ENCODE assay signal across 8 cellular contexts in the genomic region with DNA sequence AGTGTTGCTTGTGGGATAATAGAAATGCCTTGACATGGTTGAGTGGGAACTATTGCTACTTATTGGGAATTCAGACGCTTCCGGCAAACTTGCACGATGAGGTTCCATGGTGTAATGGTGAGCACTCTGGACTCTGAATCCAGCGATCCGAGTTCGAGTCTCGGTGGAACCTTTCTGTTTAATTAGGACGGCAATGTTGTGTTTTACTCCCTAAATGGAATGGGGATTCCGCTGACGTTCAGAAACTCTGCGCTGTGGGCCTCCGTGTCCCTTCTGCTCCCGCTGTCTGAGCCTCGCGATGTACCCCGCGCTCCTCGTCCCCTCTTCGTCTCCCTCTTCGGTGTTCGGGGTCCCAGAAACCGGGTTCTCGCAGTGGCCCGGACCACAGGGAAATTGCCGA.
DNase-seq lines count a peak whose midpoint lies in the region; ATAC-seq, FAIRE-seq and TF ChIP-seq lines count a peak whose summit lies in the region.
"Not testable (repeated sequence)": the region's sequence is repeated elsewhere in the genome, so short reads cannot be mapped to it uniquely, and the experiment has no call there.

No MANE protein-coding gene starts in this region.

- not testable (repeated sequence) for TF ChIP-seq CTCF in GM23338 (conservative IDR thresholded peaks at IDR 0.05; ENCODE audit: low read depth in 2 of 2); endodermal cell (conservative IDR thresholded peaks at IDR 0.05); heart right ventricle (IDR thresholded peaks at IDR 0.05); HepG2 (CRISPR knock-in tag; IDR thresholded peaks at IDR 0.05); psoas muscle (IDR thresholded peaks at IDR 0.05); tibial artery (IDR thresholded peaks at IDR 0.05)

- not testable (repeated sequence) for H3K27me3 Mint-ChIP-seq in GM23338 (ENCODE audit: insufficient read depth, low read depth, poor library complexity); activated T-helper 17 cell treated with anti-CD3 and anti-CD28 coated beads, Interleukin-2, amount 50 U/mL, for 72 hours; endodermal cell (ENCODE audit: insufficient read depth)

- H3K4me3 Mint-ChIP-seq in GM23338, result peak overlapping the region; percentile 72; the same call in 2 of the 3 replicates
- H3K4me3 Mint-ChIP-seq in activated T-helper 17 cell treated with anti-CD3 and anti-CD28 coated beads, Interleukin-2, amount 50 U/mL, for 72 hours, result peak overlapping the region; percentile 71
- peak overlapping the region; percentile 54 for H3K4me3 Mint-ChIP-seq in endodermal cell

- in situ Hi-C loops in HepG2 (cut with HindIII; ENCODE audit: extremely low pct_ligation_motif_present, low pct_unique_long_range_greater_than_20kb), result not testable (repeated sequence)

- intact Hi-C loops in heart right ventricle (cut with DNase I); HepG2 (cut with micrococcal nuclease; ENCODE audit: unreplicated experiment); psoas muscle (cut with DNase I); tibial artery (cut with DNase I; ENCODE audit: low total_unique reads): not testable (repeated sequence)

- H3F3A ChIP-seq in GM23338 (replicated peaks; ENCODE audit: low read depth), result not testable (repeated sequence)

- POLR2A ChIA-PET in HepG2 (lab: Yijun Ruan, JAX), result not testable (repeated sequence)

- H3K27ac ChIP-seq in GM23338 (ENCODE audit: low read depth); endodermal cell (ENCODE audit: low read depth, low read length); heart right ventricle; HepG2 (ENCODE audit: extremely low read length, insufficient read depth, low read length); psoas muscle; tibial artery: not testable (repeated sequence)

- H3K4me3 ChIP-seq in GM23338 (peak overlapping the region; percentile 42), heart right ventricle (peak overlapping the region in 1 of 10 donors; percentile 29), tibial artery (peak overlapping the region; percentile 44 to 47)
- H3K4me3 ChIP-seq in endodermal cell (ENCODE audit: low read length); HepG2 (replicated peaks in 1 of 3; ENCODE audit: insufficient read depth in 1 of 3, low read depth in 2 of 3, low read length in 3 of 3); psoas muscle: not testable (repeated sequence)

- H3K36me3 ChIP-seq in GM23338 (ENCODE audit: insufficient read depth); endodermal cell (ENCODE audit: control insufficient read depth, insufficient read depth, low read length); heart right ventricle; HepG2 (replicated peaks in 1 of 2; ENCODE audit: control insufficient read depth in 1 of 2, insufficient read depth in 2 of 2, low read length in 2 of 2); psoas muscle (ENCODE audit: insufficient read depth in 1 of 2, low read depth in 1 of 2); tibial artery: not testable (repeated sequence)

- ATAC-seq in GM23338 (peak; percentile 82), SK-N-SH treated with all-trans-retinoic acid at 6 μM for 48 hours (peak; percentile 73), heart right ventricle (peak in 7 of 8 donors; percentile 44 to 83 (median 75)), HepG2 (peak; percentile 82), psoas muscle (peak in 3 of 4 donors; percentile 23 to 60 (median 30))
- peak; percentile 18 for ATAC-seq in activated T-helper 17 cell treated with anti-CD3 and anti-CD28 coated beads, Interleukin-2, amount 50 U/mL, for 72 hours (replicated peaks)

- not testable (repeated sequence) for H3K79me2 ChIP-seq in GM23338 (replicated peaks; ENCODE audit: insufficient read depth); HepG2 (ENCODE audit: insufficient read depth, low read length)

- CTCF ChIA-PET in HepG2 (lab: Yijun Ruan, JAX; ENCODE audit: low intra/inter-chr PET ratio, low total read pairs), result not testable (repeated sequence)

- TF ChIP-seq EP300 in HepG2 (IDR thresholded peaks at IDR 0.05; ENCODE audit: low read depth in 2 of 2, low read length in 2 of 2); HepG2 (CRISPR knock-in tag; IDR thresholded peaks at IDR 0.05; ENCODE audit: borderline replicate concordance): not testable (repeated sequence)

- H3K36me3 Mint-ChIP-seq in GM23338 (ENCODE audit: low read depth); activated T-helper 17 cell treated with anti-CD3 and anti-CD28 coated beads, Interleukin-2, amount 50 U/mL, for 72 hours (ENCODE audit: low read depth); endodermal cell (ENCODE audit: low read depth): not testable (repeated sequence)

- H3K9me3 Mint-ChIP-seq in GM23338; activated T-helper 17 cell treated with anti-CD3 and anti-CD28 coated beads, Interleukin-2, amount 50 U/mL, for 72 hours; endodermal cell: not testable (repeated sequence)

- not testable (repeated sequence) for H4K20me1 ChIP-seq in GM23338 (replicated peaks; ENCODE audit: insufficient read depth); HepG2 (ENCODE audit: insufficient read depth, low read length)

- H3K4me1 Mint-ChIP-seq in GM23338; activated T-helper 17 cell treated with anti-CD3 and anti-CD28 coated beads, Interleukin-2, amount 50 U/mL, for 72 hours; endodermal cell: not testable (repeated sequence)

- H3K27ac Mint-ChIP-seq in GM23338; activated T-helper 17 cell treated with anti-CD3 and anti-CD28 coated beads, Interleukin-2, amount 50 U/mL, for 72 hours; endodermal cell: not testable (repeated sequence)

- TF ChIP-seq RAD21 in HepG2 (CRISPR knock-in tag; IDR thresholded peaks at IDR 0.05), result not testable (repeated sequence)

- not testable (repeated sequence) for DNase-seq in GM23338 (ENCODE audit: low spot score); endodermal cell; heart right ventricle; HepG2 (ENCODE audit: low spot score); psoas muscle; tibial artery

- no CpG with 5 or more reads among the region's 25 CpGs for WGBS in endodermal cell (ENCODE audit: insufficient coverage in 1 of 2, insufficient read length in 1 of 2), 2 experiments
- no CpG with 5 or more reads among the region's 25 CpGs for WGBS in heart right ventricle, 2 donors
- WGBS in HepG2 (ENCODE audit: low lambda C conversion rate), result no CpG with 5 or more reads among the region's 25 CpGs
- no CpG with 5 or more reads among the region's 25 CpGs for WGBS in psoas muscle, 3 donors

- not testable (repeated sequence) for TF ChIP-seq POLR2A in HepG2 (IDR thresholded peaks at IDR 0.05; ENCODE audit: insufficient read depth in 1 of 2, low read depth in 2 of 2, low read length in 2 of 2)

- H2AFZ ChIP-seq in GM23338; HepG2 (ENCODE audit: low read length): not testable (repeated sequence)

- not testable (repeated sequence) for FAIRE-seq in HepG2 (lab: Jason Lieb, UNC)

- BruUV-seq in HepG2 (replicated peaks; lab: Mats Ljungman, UMichigan), result not testable (repeated sequence)

- not testable (repeated sequence) for H3K9me2 ChIP-seq in GM23338 (ENCODE audit: insufficient read depth)

- H3K9me3 ChIP-seq in endodermal cell (ENCODE audit: control insufficient read depth, low read length); heart right ventricle; HepG2 (ENCODE audit: low read length); psoas muscle; tibial artery: not testable (repeated sequence)

- H3K4me2 ChIP-seq in GM23338, result peak overlapping the region; percentile 67; the same call in 1 of the 2 replicates
- not testable (repeated sequence) for H3K4me2 ChIP-seq in HepG2 (ENCODE audit: low read depth, low read length)

- H3K9ac ChIP-seq in endodermal cell (ENCODE audit: extremely low read depth, low read length, poor library complexity, severe bottlenecking); HepG2 (ENCODE audit: insufficient read depth, low read depth, low read length): not testable (repeated sequence)

- H3K27me3 ChIP-seq in GM23338 (ENCODE audit: insufficient read depth) (peaks cover 11% of the 10 kb centered on the region), heart right ventricle (peaks cover 0 to 11% (median 0%) of the 10 kb centered on the region in 7 donors)
- H3K27me3 ChIP-seq in endodermal cell (ENCODE audit: control insufficient read depth, insufficient read depth, low read length, poor library complexity, severe bottlenecking); HepG2 (ENCODE audit: control insufficient read depth in 1 of 2, insufficient read depth in 2 of 2, low read length in 2 of 2); psoas muscle (ENCODE audit: insufficient read depth in 3 of 3, low read length in 2 of 3); tibial artery: not testable (repeated sequence)

- H3K4me1 ChIP-seq in GM23338 (ENCODE audit: insufficient read depth); endodermal cell (ENCODE audit: control insufficient read depth, insufficient read depth, low read length); heart right ventricle; HepG2 (ENCODE audit: insufficient read depth, low read length); psoas muscle; tibial artery: not testable (repeated sequence)

Comparison
In these comparisons a context has a peak if more than half of its experiments do, and no peak if none do; other contexts are left out.
1. ATAC-seq: peak in every context shown above with its lines; median percentile 82 in GM23338; 82 in HepG2; 75 in heart right ventricle; 73 in SK-N-SH treated with all-trans-retinoic acid at 6 μM for 48 hours; 30 in psoas muscle; 18 in activated T-helper 17 cell treated with anti-CD3 and anti-CD28 coated beads, Interleukin-2, amount 50 U/mL, for 72 hours.